Comparison of ENCODE assay signal across 25 cellular contexts in the genomic region with DNA sequence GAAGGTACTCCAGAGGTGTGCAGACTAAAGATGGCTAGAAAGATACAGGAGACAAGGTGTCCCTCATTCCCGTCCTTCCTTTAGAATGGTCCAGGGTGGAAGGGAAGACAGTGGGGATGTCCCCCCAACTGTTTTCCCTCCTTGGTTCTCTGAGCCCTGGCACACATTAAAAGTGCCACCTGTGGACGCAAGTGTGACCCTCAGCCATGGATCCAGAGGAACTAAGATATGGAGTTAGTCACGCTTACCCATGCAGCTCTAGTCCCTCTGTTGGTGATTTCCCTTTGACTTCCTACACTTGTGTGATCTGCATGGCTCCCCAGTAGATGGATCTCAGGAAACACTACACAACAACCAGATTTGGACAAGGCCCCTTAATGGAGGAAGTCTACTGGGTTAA.
A peak's percentile ranks its signal among the peaks of the same experiment; 100 is the strongest.
DNase-seq lines count a peak whose midpoint lies in the region; ATAC-seq and TF ChIP-seq lines count a peak whose summit lies in the region.
"Had no signal": no experiment of that assay in that cellular context is flagged by ENCODE, and none has a peak within 500 bp of the region (broad histone marks: within the 10 kb centered on the region; RNA-seq: fewer than 3 reads in every experiment).

No MANE protein-coding gene starts in this region.

- peak; percentile 5 for DNase-seq in stimulated activated naive CD8-positive, alpha-beta T cell treated with anti-CD3 and anti-CD28 coated beads, Interleukin-15, Interleukin-2, amounts not matched to agents 100 U/mL and 50 U/mL, for 24 hours
- no peak for DNase-seq in stimulated activated naive CD8-positive, alpha-beta T cell treated with anti-CD3 and anti-CD28 coated beads, Interleukin-15, amount 100 ng/mL, for 72 hours
- DNase-seq in astrocyte of the spinal cord (ENCODE audit: low read depth, low spot score), result peak; percentile 8
- DNase-seq in fibroblast of the aortic adventitia (ENCODE audit: low read depth), result peak; percentile 4
- no peak for DNase-seq in HFFc6
- DNase-seq in T1000 (lab: John Stamatoyannopoulos, UW), result no peak
- DNase-seq: activated CD4-positive, alpha-beta T cell treated with anti-CD3 and anti-CD28 coated beads, Interleukin-2, amount 10 ng/mL, durations not matched to agents 7 days and 5 days; activated CD8-positive, alpha-beta memory T cell treated with anti-CD3 and anti-CD28 coated beads, Interleukin-2, amount 50 U/mL, for 48 hours; activated effector memory CD4-positive, alpha-beta T cell treated with anti-CD3 and anti-CD28 coated beads, Interleukin-2, amount 50 U/mL, for 16 hours; amygdala; C1 segment of cervical spinal cord; cerebellar nuclear complex; effector memory CD8-positive, alpha-beta T cell; left cardiac atrium; NCI-H1092 treated with DMSO at 0.1 percent for 48 hours; NCI-H524 treated with DMSO at 0.1 percent for 48 hours; psoas muscle; Right ventricle myocardium superior; spleen; T-cell; testis had no signal

- peaks cover 5% of the 10 kb centered on the region; the same call in 1 of the 2 replicates for H3K36me3 Mint-ChIP-seq in HFFc6 (ENCODE audit: low read depth)

- no peaks in the 10 kb centered on the region for H3K4me1 Mint-ChIP-seq in stimulated activated naive CD8-positive, alpha-beta T cell treated with anti-CD3 and anti-CD28 coated beads, Interleukin-15, amount 100 ng/mL, for 72 hours
- H3K4me1 Mint-ChIP-seq in HFFc6 (ENCODE audit: low read depth), result no peaks in the 10 kb centered on the region
- H3K4me1 Mint-ChIP-seq: activated CD4-positive, alpha-beta T cell treated with anti-CD3 and anti-CD28 coated beads, Interleukin-2, amount 10 ng/mL, durations not matched to agents 7 days and 5 days; neural crest cell; T-cell had no signal

- H3K27me3 Mint-ChIP-seq in stimulated activated naive CD8-positive, alpha-beta T cell treated with anti-CD3 and anti-CD28 coated beads, Interleukin-15, amount 100 ng/mL, for 72 hours, result no peaks in the 10 kb centered on the region
- H3K27me3 Mint-ChIP-seq in HFFc6 (ENCODE audit: insufficient read depth), result no peaks in the 10 kb centered on the region; the same call in 1 of the 2 replicates
- H3K27me3 Mint-ChIP-seq: activated CD4-positive, alpha-beta T cell treated with anti-CD3 and anti-CD28 coated beads, Interleukin-2, amount 10 ng/mL, durations not matched to agents 7 days and 5 days had no signal

- H3K4me3 Mint-ChIP-seq in stimulated activated naive CD8-positive, alpha-beta T cell treated with anti-CD3 and anti-CD28 coated beads, Interleukin-15, amount 100 ng/mL, for 72 hours, result no peak overlapping the region
- no peak overlapping the region for H3K4me3 Mint-ChIP-seq in HFFc6
- H3K4me3 Mint-ChIP-seq: activated CD4-positive, alpha-beta T cell treated with anti-CD3 and anti-CD28 coated beads, Interleukin-2, amount 10 ng/mL, durations not matched to agents 7 days and 5 days; effector memory CD8-positive, alpha-beta T cell; neural crest cell; T-cell had no signal

- in situ Hi-C loops in astrocyte of the spinal cord (cut with HindIII; ENCODE audit: low sequenced_read_pairs), result no loop called here

- peaks cover 42 to 64% of the 10 kb centered on the region in 2 donors for H3K9me3 Mint-ChIP-seq in stimulated activated naive CD8-positive, alpha-beta T cell treated with anti-CD3 and anti-CD28 coated beads, Interleukin-15, amount 100 ng/mL, for 72 hours
- peaks cover 28% of the 10 kb centered on the region for H3K9me3 Mint-ChIP-seq in HFFc6

- H3K4me3 ChIP-seq in astrocyte of the spinal cord (ENCODE audit: low read depth, low read length) (no peak overlapping the region), fibroblast of the aortic adventitia (ENCODE audit: low read depth, low read length) (no peak overlapping the region)
- H3K4me3 ChIP-seq: psoas muscle, spleen, testis had no signal

- TF ChIP-seq CTCF in astrocyte of the spinal cord (IDR thresholded peaks at IDR 0.05; ENCODE audit: low read depth, low read length) (no peak), fibroblast of the aortic adventitia (IDR thresholded peaks at IDR 0.05; ENCODE audit: insufficient read depth, low read length) (no peak), HFFc6 (IDR thresholded peaks at IDR 0.05) (no peak)

- no peak overlapping the region for H3K27ac Mint-ChIP-seq in stimulated activated naive CD8-positive, alpha-beta T cell treated with anti-CD3 and anti-CD28 coated beads, Interleukin-15, amount 100 ng/mL, for 72 hours
- H3K27ac Mint-ChIP-seq in HFFc6, result no peak overlapping the region
- H3K27ac Mint-ChIP-seq: activated CD4-positive, alpha-beta T cell treated with anti-CD3 and anti-CD28 coated beads, Interleukin-2, amount 10 ng/mL, durations not matched to agents 7 days and 5 days; effector memory CD8-positive, alpha-beta T cell; T-cell had no signal

- ATAC-seq in stimulated activated naive CD8-positive, alpha-beta T cell treated with anti-CD3 and anti-CD28 coated beads, Interleukin-15, Interleukin-2, amounts not matched to agents 100 U/mL and 50 U/mL, for 24 hours, result no peak
- no peak for ATAC-seq in stimulated activated naive CD8-positive, alpha-beta T cell treated with anti-CD3 and anti-CD28 coated beads, Interleukin-15, amount 100 ng/mL, for 72 hours
- ATAC-seq in HG03095 (IDR thresholded peaks at IDR 0.05; ENCODE audit: unreplicated experiment) (no peak), GM21825 (IDR thresholded peaks at IDR 0.05; ENCODE audit: unreplicated experiment) (no peak)
- ATAC-seq: effector memory CD8-positive, alpha-beta T cell; foreskin keratinocyte; left cardiac atrium; psoas muscle; T-cell had no signal

Comparison
In these comparisons a context has a peak if more than half of its experiments do, and no peak if none do; other contexts are left out.
1. DNase-seq: peak in stimulated activated naive CD8-positive, alpha-beta T cell treated with anti-CD3 and anti-CD28 coated beads, Interleukin-15, Interleukin-2, amounts not matched to agents 100 U/mL and 50 U/mL, for 24 hours (single experiment), astrocyte of the spinal cord (single experiment) and fibroblast of the aortic adventitia (single experiment); none in stimulated activated naive CD8-positive, alpha-beta T cell treated with anti-CD3 and anti-CD28 coated beads, Interleukin-15, amount 100 ng/mL, for 72 hours (0 of 2), HFFc6 (single experiment) and T1000 (single experiment).